Comparison of ENCODE assay signal across 16 cellular contexts in genomic region chr4:186852964-186853391, GRCh38.
DNase-seq lines count a peak whose midpoint lies in the region; ATAC-seq and TF ChIP-seq lines count a peak whose summit lies in the region.
"Had no signal": no experiment of that assay in that cellular context is flagged by ENCODE, and none has a peak within 500 bp of the region (broad histone marks: within the 10 kb centered on the region; RNA-seq: fewer than 3 reads in every experiment).

No MANE protein-coding gene starts in this region.

- ATAC-seq in GM19372 (IDR thresholded peaks at IDR 0.05; ENCODE audit: low read depth, unreplicated experiment) (peak; percentile 67), HG02759 (IDR thresholded peaks at IDR 0.05; ENCODE audit: unreplicated experiment) (peak; percentile 84), HG03469 (IDR thresholded peaks at IDR 0.05; ENCODE audit: unreplicated experiment) (peak; percentile 52), WTC11 (no peak)
- ATAC-seq: T-helper 17 cell had no signal

- no peaks in the 10 kb centered on the region for H3K36me3 ChIP-seq in ovary
- H3K36me3 ChIP-seq: tibial nerve had no signal

- H3K27ac Mint-ChIP-seq in WTC11, result no peak overlapping the region
- H3K27ac Mint-ChIP-seq: activated CD4-positive, alpha-beta T cell treated with anti-CD3 and anti-CD28 coated beads, Interleukin-2, amount 10 ng/mL, durations not matched to agents 24 days and 14 days; activated T-helper 2 cell treated with anti-CD3 and anti-CD28 coated beads, Interferon-gamma antibody, Interleukin-2, Interleukin-4, amounts not matched to agents 10 μg/mL and 5 μg/mL and 100 μg/mL, durations not matched to agents 14 hours and 24 hours and 36 hours; CD4-positive, alpha-beta T cell; T-helper 17 cell had no signal

- no peak for TF ChIP-seq CTCF in ovary (IDR thresholded peaks at IDR 0.05)
- TF ChIP-seq CTCF in WTC11 (IDR thresholded peaks at IDR 0.05), result no peak

- H3K36me3 Mint-ChIP-seq in WTC11, result peaks cover 15% of the 10 kb centered on the region

- H3K9me3 ChIP-seq in ovary, result no peaks in the 10 kb centered on the region

- H3K4me1 ChIP-seq in ovary (ENCODE audit: insufficient read depth), result no peaks in the 10 kb centered on the region
- H3K4me1 ChIP-seq: tibial nerve had no signal

- CTCF ChIA-PET in WTC11 (lab: Charles Lee), result no interaction called here

- no peak for TF ChIP-seq POLR2A in ovary (IDR thresholded peaks at IDR 0.05)

- TF ChIP-seq EP300 in ovary (IDR thresholded peaks at IDR 0.05), result no peak

- POLR2A ChIA-PET in WTC11 (lab: Charles Lee), result no interaction called here

- DNase-seq in renal cortical epithelial cell (ENCODE audit: low read depth) (peak; percentile 73), ovary (no peak), SIG-M5 treated with dmso at 0.1 percent for 504 hours (lab: John Stamatoyannopoulos, UW; ENCODE audit: unreplicated experiment) (no peak), WTC11 (ENCODE audit: low spot score) (no peak)
- DNase-seq: activated CD4-positive, alpha-beta T cell treated with anti-CD3 and anti-CD28 coated beads, Interleukin-2, amount 10 ng/mL, durations not matched to agents 24 days and 14 days; anterior cingulate cortex; CD4-positive, alpha-beta T cell; HCEC 1CT; NCI-H1048; posterior cingulate gyrus; T-helper 17 cell had no signal

- intact Hi-C loops in ovary (cut with DNase I), result no loop called here

- no peak overlapping the region for H3K27ac ChIP-seq in ovary
- H3K27ac ChIP-seq: tibial nerve had no signal

- no peak overlapping the region for H3K4me3 ChIP-seq in ovary
- H3K4me3 ChIP-seq: tibial nerve had no signal

- H3K9me3 Mint-ChIP-seq in WTC11, result peaks cover 26% of the 10 kb centered on the region
- H3K9me3 Mint-ChIP-seq: activated CD4-positive, alpha-beta T cell treated with anti-CD3 and anti-CD28 coated beads, Interleukin-2, amount 10 ng/mL, durations not matched to agents 24 days and 14 days had no signal

- no peak overlapping the region for H3K4me3 Mint-ChIP-seq in WTC11
- H3K4me3 Mint-ChIP-seq: activated CD4-positive, alpha-beta T cell treated with anti-CD3 and anti-CD28 coated beads, Interleukin-2, amount 10 ng/mL, durations not matched to agents 24 days and 14 days; CD4-positive, alpha-beta T cell; T-helper 17 cell had no signal

- WGBS in ovary, 3 donors, result 73 to 84% (median 77%) methylated on average over 1 of the region's 1 CpG

- H3K4me1 Mint-ChIP-seq in WTC11, result peaks cover 5% of the 10 kb centered on the region; the same call in 1 of the 2 replicates
- H3K4me1 Mint-ChIP-seq: activated CD4-positive, alpha-beta T cell treated with anti-CD3 and anti-CD28 coated beads, Interleukin-2, amount 10 ng/mL, durations not matched to agents 24 days and 14 days; T-helper 17 cell had no signal

- no peaks in the 10 kb centered on the region for H3K27me3 ChIP-seq in ovary
- H3K27me3 ChIP-seq: tibial nerve had no signal

- H3K27me3 Mint-ChIP-seq in WTC11 (ENCODE audit: low read depth), result no peaks in the 10 kb centered on the region
- H3K27me3 Mint-ChIP-seq: activated CD4-positive, alpha-beta T cell treated with anti-CD3 and anti-CD28 coated beads, Interleukin-2, amount 10 ng/mL, durations not matched to agents 24 days and 14 days; CD4-positive, alpha-beta T cell; T-helper 17 cell had no signal

TF ChIP-seq in WTC11, 78 proteins besides CTCF, POLR2A, EP300 and RAD21:
- TF ChIP-seq ZNF281 (CRISPR knock-in tag; IDR thresholded peaks at IDR 0.05), result no peak
- TF ChIP-seq ZNF416 (CRISPR knock-in tag; IDR thresholded peaks at IDR 0.05), result no peak
- no peak for TF ChIP-seq GABPB1 (CRISPR knock-in tag; IDR thresholded peaks at IDR 0.05)
- TF ChIP-seq GTF2I (CRISPR knock-in tag; conservative IDR thresholded peaks at IDR 0.05), result no peak
- TF ChIP-seq NR3C1 (CRISPR knock-in tag; conservative IDR thresholded peaks at IDR 0.05; ENCODE audit: low read depth), result no peak
- TF ChIP-seq TCF7 (CRISPR knock-in tag; IDR thresholded peaks at IDR 0.05; ENCODE audit: low read depth), result no peak
- no peak for TF ChIP-seq ZNF317 (CRISPR knock-in tag; IDR thresholded peaks at IDR 0.05; ENCODE audit: borderline replicate concordance, low read depth)
- TF ChIP-seq ZNF219 (CRISPR knock-in tag; IDR thresholded peaks at IDR 0.05; ENCODE audit: borderline replicate concordance), result no peak
- TF ChIP-seq SMAD4 (CRISPR knock-in tag; IDR thresholded peaks at IDR 0.05), result no peak
- TF ChIP-seq E2F4 (CRISPR knock-in tag; IDR thresholded peaks at IDR 0.05; ENCODE audit: borderline replicate concordance, low read depth), result no peak
- no peak for TF ChIP-seq ZNF396 (CRISPR knock-in tag; IDR thresholded peaks at IDR 0.05; ENCODE audit: borderline replicate concordance)
- TF ChIP-seq, protein P1, sequence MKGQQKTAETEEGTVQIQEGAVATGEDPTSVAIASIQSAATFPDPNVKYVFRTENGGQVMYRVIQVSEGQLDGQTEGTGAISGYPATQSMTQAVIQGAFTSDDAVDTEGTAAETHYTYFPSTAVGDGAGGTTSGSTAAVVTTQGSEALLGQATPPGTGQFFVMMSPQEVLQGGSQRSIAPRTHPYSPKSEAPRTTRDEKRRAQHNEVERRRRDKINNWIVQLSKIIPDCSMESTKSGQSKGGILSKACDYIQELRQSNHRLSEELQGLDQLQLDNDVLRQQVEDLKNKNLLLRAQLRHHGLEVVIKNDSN (CRISPR knock-in tag; IDR thresholded peaks at IDR 0.05), result no peak
- TF ChIP-seq CREB1 (CRISPR knock-in tag; IDR thresholded peaks at IDR 0.05), result no peak
- TF ChIP-seq, protein P2, sequence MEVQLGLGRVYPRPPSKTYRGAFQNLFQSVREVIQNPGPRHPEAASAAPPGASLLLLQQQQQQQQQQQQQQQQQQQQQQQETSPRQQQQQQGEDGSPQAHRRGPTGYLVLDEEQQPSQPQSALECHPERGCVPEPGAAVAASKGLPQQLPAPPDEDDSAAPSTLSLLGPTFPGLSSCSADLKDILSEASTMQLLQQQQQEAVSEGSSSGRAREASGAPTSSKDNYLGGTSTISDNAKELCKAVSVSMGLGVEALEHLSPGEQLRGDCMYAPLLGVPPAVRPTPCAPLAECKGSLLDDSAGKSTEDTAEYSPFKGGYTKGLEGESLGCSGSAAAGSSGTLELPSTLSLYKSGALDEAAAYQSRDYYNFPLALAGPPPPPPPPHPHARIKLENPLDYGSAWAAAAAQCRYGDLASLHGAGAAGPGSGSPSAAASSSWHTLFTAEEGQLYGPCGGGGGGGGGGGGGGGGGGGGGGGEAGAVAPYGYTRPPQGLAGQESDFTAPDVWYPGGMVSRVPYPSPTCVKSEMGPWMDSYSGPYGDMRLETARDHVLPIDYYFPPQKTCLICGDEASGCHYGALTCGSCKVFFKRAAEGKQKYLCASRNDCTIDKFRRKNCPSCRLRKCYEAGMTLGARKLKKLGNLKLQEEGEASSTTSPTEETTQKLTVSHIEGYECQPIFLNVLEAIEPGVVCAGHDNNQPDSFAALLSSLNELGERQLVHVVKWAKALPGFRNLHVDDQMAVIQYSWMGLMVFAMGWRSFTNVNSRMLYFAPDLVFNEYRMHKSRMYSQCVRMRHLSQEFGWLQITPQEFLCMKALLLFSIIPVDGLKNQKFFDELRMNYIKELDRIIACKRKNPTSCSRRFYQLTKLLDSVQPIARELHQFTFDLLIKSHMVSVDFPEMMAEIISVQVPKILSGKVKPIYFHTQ (CRISPR knock-in tag; IDR thresholded peaks at IDR 0.05), result no peak
- no peak for TF ChIP-seq ELF4 (CRISPR knock-in tag; IDR thresholded peaks at IDR 0.05; ENCODE audit: low read depth)
- TF ChIP-seq, protein P3, sequence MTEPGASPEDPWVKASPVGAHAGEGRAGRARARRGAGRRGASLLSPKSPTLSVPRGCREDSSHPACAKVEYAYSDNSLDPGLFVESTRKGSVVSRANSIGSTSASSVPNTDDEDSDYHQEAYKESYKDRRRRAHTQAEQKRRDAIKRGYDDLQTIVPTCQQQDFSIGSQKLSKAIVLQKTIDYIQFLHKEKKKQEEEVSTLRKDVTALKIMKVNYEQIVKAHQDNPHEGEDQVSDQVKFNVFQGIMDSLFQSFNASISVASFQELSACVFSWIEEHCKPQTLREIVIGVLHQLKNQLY (CRISPR knock-in tag; IDR thresholded peaks at IDR 0.05), result no peak
